ENCODE assay signal across 1 cellular context in genomic region chr2:112776113-112776512, GRCh38.
TF ChIP-seq lines count a peak whose summit lies in the region.

No MANE protein-coding gene starts in this region.

TF ChIP-seq in K562, 482 proteins besides CTCF, POLR2A, EP300 and RAD21:
- TF ChIP-seq MLX (CRISPR knock-in tag; conservative IDR thresholded peaks at IDR 0.05) (no peak), DNMT1 (IDR thresholded peaks at IDR 0.05) (no peak), STAT5B (CRISPR knock-in tag; IDR thresholded peaks at IDR 0.05) (no peak), TARDBP (IDR thresholded peaks at IDR 0.05) (no peak), BCL6 (CRISPR knock-in tag; IDR thresholded peaks at IDR 0.05) (no peak), RHOXF2B (CRISPR knock-in tag; conservative IDR thresholded peaks at IDR 0.05) (no peak), MYNN (IDR thresholded peaks at IDR 0.05) (no peak), MYNN (CRISPR knock-in tag; IDR thresholded peaks at IDR 0.05) (no peak), ZFP1 (CRISPR knock-in tag; IDR thresholded peaks at IDR 0.05) (no peak), KDM5B (IDR thresholded peaks at IDR 0.05; ENCODE audit: insufficient replicate concordance, low read depth, low read length) (no peak), MLLT1 (IDR thresholded peaks at IDR 0.05) (no peak)
